14 cellular contexts compared by ENCODE assay signal in genomic region chr10:3426190-3426845, GRCh38.
DNase-seq lines count a peak whose midpoint lies in the region; ATAC-seq, FAIRE-seq and TF ChIP-seq lines count a peak whose summit lies in the region.
"Had no signal": no experiment of that assay in that cellular context is flagged by ENCODE, and none has a peak within 500 bp of the region (broad histone marks: within the 10 kb centered on the region; RNA-seq: fewer than 3 reads in every experiment).

No MANE protein-coding gene starts in this region.

- H3K9me3 ChIP-seq in A673 (ENCODE audit: low read depth, low read length, poor library complexity, severe bottlenecking): no peaks in the 10 kb centered on the region
- no peaks in the 10 kb centered on the region for H3K9me3 ChIP-seq in colonic mucosa
- H3K9me3 ChIP-seq in HepG2 (ENCODE audit: low read length): no peaks in the 10 kb centered on the region

- TF ChIP-seq RAD21 in HepG2 (CRISPR knock-in tag; IDR thresholded peaks at IDR 0.05): no peak

- H3K4me2 ChIP-seq in HepG2 (ENCODE audit: low read depth, low read length): peak overlapping the region; percentile 7; the same call in 1 of the 2 replicates

- H2AFZ ChIP-seq in HepG2 (ENCODE audit: low read length): no peak overlapping the region

- no peaks in the 10 kb centered on the region for H4K20me1 ChIP-seq in HepG2 (ENCODE audit: insufficient read depth, low read length)

- peak overlapping the region; percentile 81 for H3K27ac ChIP-seq in A673 (ENCODE audit: low read depth, low read length, poor library complexity, severe bottlenecking)
- H3K27ac ChIP-seq in colonic mucosa: peak overlapping the region; percentile 81
- H3K27ac ChIP-seq in HepG2 (ENCODE audit: extremely low read length, insufficient read depth, low read length): no peak overlapping the region
- H3K27ac ChIP-seq: C4-2B had no signal

- H3K36me3 Mint-ChIP-seq in activated naive CD8-positive, alpha-beta T cell treated with anti-CD3 and anti-CD28 coated beads, Interleukin-2, amount 50 U/mL, for 24 hours (ENCODE audit: low read depth): peaks cover 2% of the 10 kb centered on the region
- peaks cover 17% of the 10 kb centered on the region for H3K36me3 Mint-ChIP-seq in natural killer cell treated with Interleukin-12 subunit alpha and Interleukin-12 subunit beta and Interleukin-15 and Interleukin-18, amount 100 ng/mL, for 72 hours

- intact Hi-C loops in A673 (cut with micrococcal nuclease; ENCODE audit: unreplicated experiment) (no loop called here), colonic mucosa (cut with DNase I) (no loop called here), HepG2 (cut with micrococcal nuclease; ENCODE audit: unreplicated experiment) (no loop called here)

- peaks cover 12% of the 10 kb centered on the region for H3K9me3 Mint-ChIP-seq in activated naive CD8-positive, alpha-beta T cell treated with anti-CD3 and anti-CD28 coated beads, Interleukin-2, amount 50 U/mL, for 24 hours
- no peaks in the 10 kb centered on the region for H3K9me3 Mint-ChIP-seq in natural killer cell treated with Interleukin-12 subunit alpha and Interleukin-12 subunit beta and Interleukin-15 and Interleukin-18, amount 100 ng/mL, for 72 hours

- H3K27me3 ChIP-seq in A673 (replicated peaks; ENCODE audit: insufficient read depth, low read depth, low read length, poor library complexity) (no peaks in the 10 kb centered on the region), colonic mucosa (no peaks in the 10 kb centered on the region), HepG2 (ENCODE audit: control insufficient read depth in 1 of 2, insufficient read depth in 2 of 2, low read length in 2 of 2) (peaks cover 0 to 33% of the 10 kb centered on the region in 2 experiments; a peak in 3 of 5 replicates)

- H3K79me2 ChIP-seq in HepG2 (ENCODE audit: insufficient read depth, low read length): no peaks in the 10 kb centered on the region

- DNase-seq in A673 (ENCODE audit: low spot score) (peak; percentile 90), HT-29 (ENCODE audit: low spot score) (peak; percentile 81), colonic mucosa (peak; percentile 64), HepG2 (ENCODE audit: low spot score) (peak; percentile 2), NOMO-1 treated with DMSO at 0.1 percent for 48 hours (lab: John Stamatoyannopoulos, UW; ENCODE audit: unreplicated experiment) (no peak)
- no peak for DNase-seq in activated naive CD8-positive, alpha-beta T cell treated with anti-CD3 and anti-CD28 coated beads, Interleukin-2, amount 50 U/mL, for 24 hours
- DNase-seq in natural killer cell treated with Interleukin-12 subunit alpha and Interleukin-12 subunit beta and Interleukin-15 and Interleukin-18, amount 100 ng/mL, for 72 hours (ENCODE audit: low spot score): no peak
- DNase-seq: activated CD4-positive, alpha-beta T cell treated with anti-CD3 and anti-CD28 coated beads for 1 hour; activated naive CD4-positive, alpha-beta T cell treated with anti-CD3 and anti-CD28 coated beads for 36 hours; NCI-H1417 treated with DMSO at 0.1 percent for 48 hours; stimulated activated CD4-positive, alpha-beta T cell treated with anti-CD3 and anti-CD28 coated beads, Interleukin-2, amount 100 ng/mL, for 24 hours had no signal

- peaks cover 6% of the 10 kb centered on the region for H3K4me1 Mint-ChIP-seq in activated naive CD8-positive, alpha-beta T cell treated with anti-CD3 and anti-CD28 coated beads, Interleukin-2, amount 50 U/mL, for 24 hours
- H3K4me1 Mint-ChIP-seq in natural killer cell treated with Interleukin-12 subunit alpha and Interleukin-12 subunit beta and Interleukin-15 and Interleukin-18, amount 100 ng/mL, for 72 hours (ENCODE audit: low read depth in 2 of 2): peaks cover 8 to 42% of the 10 kb centered on the region in 2 donors

- 4% methylated on average over 2 of the region's 3 CpGs for WGBS in HepG2 (ENCODE audit: low lambda C conversion rate)

- TF ChIP-seq POLR2A in HepG2 (IDR thresholded peaks at IDR 0.05; ENCODE audit: insufficient read depth in 1 of 2, low read depth in 2 of 2, low read length in 2 of 2): no peak

- H3K4me3 ChIP-seq in A673 (ENCODE audit: low read depth, low read length, poor library complexity, severe bottlenecking) (no peak overlapping the region), colonic mucosa (no peak overlapping the region), HepG2 (replicated peaks in 1 of 3; ENCODE audit: insufficient read depth in 1 of 3, low read depth in 2 of 3, low read length in 3 of 3) (no peak overlapping the region)

- peaks cover 48% of the 10 kb centered on the region for H3K4me1 ChIP-seq in A673 (ENCODE audit: insufficient read depth, low read length, poor library complexity, severe bottlenecking)
- peaks cover 15% of the 10 kb centered on the region for H3K4me1 ChIP-seq in colonic mucosa
- H3K4me1 ChIP-seq in HepG2 (ENCODE audit: insufficient read depth, low read length): peaks cover 17% of the 10 kb centered on the region

- CTCF ChIA-PET in A673 (lab: Charles Lee) (no interaction called here), HepG2 (lab: Yijun Ruan, JAX; ENCODE audit: low intra/inter-chr PET ratio, low total read pairs) (no interaction called here)

- ATAC-seq in HepG2 (no peak; the same call in 2 of the 3 replicates), GM18870 (IDR thresholded peaks at IDR 0.05; ENCODE audit: unreplicated experiment) (no peak)
- ATAC-seq in activated naive CD8-positive, alpha-beta T cell treated with anti-CD3 and anti-CD28 coated beads, Interleukin-2, amount 50 U/mL, for 24 hours: no peak
- ATAC-seq in natural killer cell treated with Interleukin-12 subunit alpha and Interleukin-12 subunit beta and Interleukin-15 and Interleukin-18, amount 100 ng/mL, for 72 hours: no peak

- BruUV-seq in A673 (replicated peaks; lab: Mats Ljungman, UMichigan) (no TSS peak), HepG2 (replicated peaks; lab: Mats Ljungman, UMichigan) (no TSS peak)

- TF ChIP-seq EP300 in HepG2 (IDR thresholded peaks at IDR 0.05; ENCODE audit: low read depth in 2 of 2, low read length in 2 of 2): peak in 1 of 2 experiments; percentile 73; a peak in 1 of 4 replicates
- TF ChIP-seq EP300 in HepG2 (CRISPR knock-in tag; IDR thresholded peaks at IDR 0.05; ENCODE audit: borderline replicate concordance): no peak

- FAIRE-seq in HepG2 (lab: Jason Lieb, UNC): no peak
- FAIRE-seq: GM12892 had no signal

- H3K36me3 ChIP-seq in A673 (ENCODE audit: insufficient read depth, low read length, poor library complexity, severe bottlenecking): no peaks in the 10 kb centered on the region
- no peaks in the 10 kb centered on the region for H3K36me3 ChIP-seq in colonic mucosa
- H3K36me3 ChIP-seq in HepG2 (replicated peaks in 1 of 2; ENCODE audit: control insufficient read depth in 1 of 2, insufficient read depth in 2 of 2, low read length in 2 of 2): no peaks in the 10 kb centered on the region

- in situ Hi-C loops in HepG2 (cut with HindIII; ENCODE audit: extremely low pct_ligation_motif_present, low pct_unique_long_range_greater_than_20kb): no loop called here

- POLR2A ChIA-PET in A673 (lab: Charles Lee; ENCODE audit: low non-redundant PET): no interaction called here
- POLR2A ChIA-PET in HepG2 (lab: Yijun Ruan, JAX): no interaction called here

- peaks cover 12% of the 10 kb centered on the region for H3K27me3 Mint-ChIP-seq in activated naive CD8-positive, alpha-beta T cell treated with anti-CD3 and anti-CD28 coated beads, Interleukin-2, amount 50 U/mL, for 24 hours
- peaks cover 0 to 8% of the 10 kb centered on the region in 2 donors for H3K27me3 Mint-ChIP-seq in natural killer cell treated with Interleukin-12 subunit alpha and Interleukin-12 subunit beta and Interleukin-15 and Interleukin-18, amount 100 ng/mL, for 72 hours

- H3K9ac ChIP-seq in colonic mucosa (ENCODE audit: low read depth in 2 of 2, low read length in 2 of 2) (no peak overlapping the region), HepG2 (ENCODE audit: insufficient read depth, low read depth, low read length) (no peak overlapping the region)

- no peak overlapping the region for H3K27ac Mint-ChIP-seq in activated naive CD8-positive, alpha-beta T cell treated with anti-CD3 and anti-CD28 coated beads, Interleukin-2, amount 50 U/mL, for 24 hours
- H3K27ac Mint-ChIP-seq in natural killer cell treated with Interleukin-12 subunit alpha and Interleukin-12 subunit beta and Interleukin-15 and Interleukin-18, amount 100 ng/mL, for 72 hours: no peak overlapping the region
- H3K27ac Mint-ChIP-seq: activated naive CD4-positive, alpha-beta T cell treated with anti-CD3 and anti-CD28 coated beads for 36 hours had no signal

- H3K4me3 Mint-ChIP-seq in activated naive CD8-positive, alpha-beta T cell treated with anti-CD3 and anti-CD28 coated beads, Interleukin-2, amount 50 U/mL, for 24 hours: no peak overlapping the region
- no peak overlapping the region for H3K4me3 Mint-ChIP-seq in natural killer cell treated with Interleukin-12 subunit alpha and Interleukin-12 subunit beta and Interleukin-15 and Interleukin-18, amount 100 ng/mL, for 72 hours
- H3K4me3 Mint-ChIP-seq: activated naive CD4-positive, alpha-beta T cell treated with anti-CD3 and anti-CD28 coated beads for 36 hours had no signal

- no peak for TF ChIP-seq CTCF in A673 (conservative IDR thresholded peaks at IDR 0.05; ENCODE audit: low read depth, low read length)
- no peak for TF ChIP-seq CTCF in colonic mucosa (IDR thresholded peaks at IDR 0.05)
- no peak for TF ChIP-seq CTCF in HepG2 (CRISPR knock-in tag; IDR thresholded peaks at IDR 0.05)

TF ChIP-seq in HepG2, 621 proteins besides CTCF, POLR2A, EP300 and RAD21 (continues in another document):
- TF ChIP-seq ZNF431 (CRISPR knock-in tag; IDR thresholded peaks at IDR 0.05; ENCODE audit: borderline replicate concordance, low read depth) (no peak), JUN (CRISPR knock-in tag; IDR thresholded peaks at IDR 0.05) (no peak), KLF9 (CRISPR knock-in tag; IDR thresholded peaks at IDR 0.05; ENCODE audit: low read depth) (no peak)
- TF ChIP-seq, protein P1, sequence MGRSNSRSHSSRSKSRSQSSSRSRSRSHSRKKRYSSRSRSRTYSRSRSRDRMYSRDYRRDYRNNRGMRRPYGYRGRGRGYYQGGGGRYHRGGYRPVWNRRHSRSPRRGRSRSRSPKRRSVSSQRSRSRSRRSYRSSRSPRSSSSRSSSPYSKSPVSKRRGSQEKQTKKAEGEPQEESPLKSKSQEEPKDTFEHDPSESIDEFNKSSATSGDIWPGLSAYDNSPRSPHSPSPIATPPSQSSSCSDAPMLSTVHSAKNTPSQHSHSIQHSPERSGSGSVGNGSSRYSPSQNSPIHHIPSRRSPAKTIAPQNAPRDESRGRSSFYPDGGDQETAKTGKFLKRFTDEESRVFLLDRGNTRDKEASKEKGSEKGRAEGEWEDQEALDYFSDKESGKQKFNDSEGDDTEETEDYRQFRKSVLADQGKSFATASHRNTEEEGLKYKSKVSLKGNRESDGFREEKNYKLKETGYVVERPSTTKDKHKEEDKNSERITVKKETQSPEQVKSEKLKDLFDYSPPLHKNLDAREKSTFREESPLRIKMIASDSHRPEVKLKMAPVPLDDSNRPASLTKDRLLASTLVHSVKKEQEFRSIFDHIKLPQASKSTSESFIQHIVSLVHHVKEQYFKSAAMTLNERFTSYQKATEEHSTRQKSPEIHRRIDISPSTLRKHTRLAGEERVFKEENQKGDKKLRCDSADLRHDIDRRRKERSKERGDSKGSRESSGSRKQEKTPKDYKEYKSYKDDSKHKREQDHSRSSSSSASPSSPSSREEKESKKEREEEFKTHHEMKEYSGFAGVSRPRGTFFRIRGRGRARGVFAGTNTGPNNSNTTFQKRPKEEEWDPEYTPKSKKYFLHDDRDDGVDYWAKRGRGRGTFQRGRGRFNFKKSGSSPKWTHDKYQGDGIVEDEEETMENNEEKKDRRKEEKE (IDR thresholded peaks at IDR 0.05): no peak

Comparison
In these comparisons a context has a peak if more than half of its experiments do, and no peak if none do; other contexts are left out.
1. DNase-seq: peak in A673 (single experiment), HT-29 (single experiment), colonic mucosa (single experiment) and HepG2 (single experiment); none in activated naive CD8-positive, alpha-beta T cell treated with anti-CD3 and anti-CD28 coated beads, Interleukin-2, amount 50 U/mL, for 24 hours (single experiment), natural killer cell treated with Interleukin-12 subunit alpha and Interleukin-12 subunit beta and Interleukin-15 and Interleukin-18, amount 100 ng/mL, for 72 hours (single experiment) and NOMO-1 treated with DMSO at 0.1 percent for 48 hours (single experiment).